Comparison of ENCODE assay signal across 9 cellular contexts in genomic region chr11:32456864-32457263, GRCh38. TPM values are rescaled to one million over a fixed set of nuclear protein-coding genes. Genes with fewer than 3 reads are reported as not detected.
"Had no signal": no experiment of that assay in that cellular context is flagged by ENCODE, and none has a peak within 500 bp of the region (broad histone marks: within the 10 kb centered on the region; RNA-seq: fewer than 3 reads in every experiment).

No MANE protein-coding gene starts in this region.

- DNase-seq: IMR-90, KBM-7, KG1 had no signal

- ATAC-seq: HepG2 had no signal

- H3K27ac ChIP-seq: HL-60, KMS-11 had no signal

- H3K9ac ChIP-seq: KMS-11 had no signal

- FAIRE-seq: HepG2, HTR-8/SVneo had no signal

- H3K4me2 ChIP-seq: KMS-11 had no signal

RNA-seq across cellular contexts. Expression of gene WT1, which starts 21.5 kb away (rescaled TPM):
- total RNA-seq: HT-29, IMR-90 had no signal
- polyA plus RNA-seq: IgD-negative memory B cell, IMR-90 had no signal
